8 cellular contexts compared by ENCODE assay signal in the genomic region with DNA sequence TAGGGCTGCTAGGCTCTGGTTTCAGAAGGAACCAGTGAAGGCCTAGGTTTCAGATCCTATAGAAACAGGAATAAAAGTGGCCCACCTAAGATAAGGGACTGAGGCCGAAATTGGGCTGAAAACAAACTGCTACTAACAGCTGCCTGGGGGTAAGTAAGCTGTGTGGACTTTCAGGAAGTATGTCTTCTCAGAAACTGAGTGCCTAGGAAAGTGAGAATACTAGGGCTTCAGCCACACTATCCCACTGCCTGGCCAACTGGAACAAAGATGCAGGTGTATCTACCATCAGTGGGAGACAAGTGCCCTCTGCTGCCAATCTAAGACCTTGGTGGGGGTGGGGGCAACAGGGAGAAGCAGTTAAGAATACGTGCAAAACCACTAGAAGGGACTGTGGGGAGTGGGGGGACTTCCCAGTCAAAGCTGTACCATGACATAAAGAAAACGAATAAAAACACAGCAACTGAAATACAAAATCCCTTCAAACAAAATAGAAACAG.
DNase-seq lines count a peak whose midpoint lies in the region; ATAC-seq and TF ChIP-seq lines count a peak whose summit lies in the region.

No MANE protein-coding gene starts in this region.

- H3K4me1 Mint-ChIP-seq in WTC11 = peaks cover 26% of the 10 kb centered on the region
- H3K4me1 Mint-ChIP-seq in immature natural killer cell = peaks cover 56 to 71% of the 10 kb centered on the region in 2 donors

- H3K27me3 Mint-ChIP-seq in WTC11 (ENCODE audit: low read depth) (no peaks in the 10 kb centered on the region), immature natural killer cell (ENCODE audit: low read depth in 3 of 3) (peaks cover 0 to 3% (median 0%) of the 10 kb centered on the region in 3 donors)

- no peak overlapping the region for H3K4me3 Mint-ChIP-seq in WTC11
- H3K4me3 Mint-ChIP-seq in immature natural killer cell = peak overlapping the region in 3 of 5 donors; percentile 46 to 59 (median 49)

- no peak for TF ChIP-seq CTCF in WTC11 (IDR thresholded peaks at IDR 0.05)

- POLR2A ChIA-PET in WTC11 (lab: Charles Lee) = no interaction called here

- peak; percentile 86 for ATAC-seq in GM19043 (IDR thresholded peaks at IDR 0.05; ENCODE audit: low read depth, unreplicated experiment)
- peak; percentile 90 for ATAC-seq in HG03025 (IDR thresholded peaks at IDR 0.05; ENCODE audit: low FRiP score, unreplicated experiment)
- peak; percentile 34; the same call in 1 of the 2 replicates for ATAC-seq in WTC11

- no peaks in the 10 kb centered on the region for H3K9me3 Mint-ChIP-seq in WTC11
- H3K9me3 Mint-ChIP-seq in immature natural killer cell = no peaks in the 10 kb centered on the region

- no peak overlapping the region for H3K27ac Mint-ChIP-seq in WTC11
- H3K27ac Mint-ChIP-seq in immature natural killer cell = peak overlapping the region; percentile 12 to 75 (median 69)

- H3K4me3 ChIP-seq in HAP-1 = no peak overlapping the region

- H3K4me1 ChIP-seq in HAP-1 = peaks cover 14% of the 10 kb centered on the region

- DNase-seq in WTC11 (ENCODE audit: low spot score) (no peak), immature natural killer cell (peak; percentile 34 to 52 (median 42)), SHP77 treated with DMSO at 0.1 percent for 48 hours (lab: John Stamatoyannopoulos, UW) (no peak), HAP-1 (ENCODE audit: low spot score in 2 of 2) (no peak), GM03348 (ENCODE audit: low spot score) (no peak), NOMO-1 (lab: John Stamatoyannopoulos, UW; ENCODE audit: unreplicated experiment in 2 of 2) (no peak)

- H3K9me3 ChIP-seq in HAP-1 = no peaks in the 10 kb centered on the region

- CTCF ChIA-PET in WTC11 (lab: Charles Lee) = interaction anchor here (1.0 kb wide), 1 partner anchor 41 kb away, joined by 3 read pairs; no protein-coding TSS in a partner anchor

- H3K36me3 Mint-ChIP-seq in WTC11 (no peaks in the 10 kb centered on the region), immature natural killer cell (no peaks in the 10 kb centered on the region)

- in situ Hi-C loops in HAP-1 (cut with MboI; ENCODE audit: low sequenced_read_pairs) = no loop called here

- H3K27me3 ChIP-seq in HAP-1 (ENCODE audit: low read depth) = no peaks in the 10 kb centered on the region

- H3K36me3 ChIP-seq in HAP-1 (replicated peaks) = no peaks in the 10 kb centered on the region

TF ChIP-seq in WTC11, 78 proteins besides CTCF, POLR2A, EP300 and RAD21 (continues in another document):
- TF ChIP-seq IRF2 (CRISPR knock-in tag; IDR thresholded peaks at IDR 0.05; ENCODE audit: borderline replicate concordance, low read depth) = no peak
- TF ChIP-seq JAZF1 (CRISPR knock-in tag; IDR thresholded peaks at IDR 0.05) = no peak
- TF ChIP-seq, protein P1, sequence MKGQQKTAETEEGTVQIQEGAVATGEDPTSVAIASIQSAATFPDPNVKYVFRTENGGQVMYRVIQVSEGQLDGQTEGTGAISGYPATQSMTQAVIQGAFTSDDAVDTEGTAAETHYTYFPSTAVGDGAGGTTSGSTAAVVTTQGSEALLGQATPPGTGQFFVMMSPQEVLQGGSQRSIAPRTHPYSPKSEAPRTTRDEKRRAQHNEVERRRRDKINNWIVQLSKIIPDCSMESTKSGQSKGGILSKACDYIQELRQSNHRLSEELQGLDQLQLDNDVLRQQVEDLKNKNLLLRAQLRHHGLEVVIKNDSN (CRISPR knock-in tag; IDR thresholded peaks at IDR 0.05) = no peak
- TF ChIP-seq NR1H2 (CRISPR knock-in tag; IDR thresholded peaks at IDR 0.05) = no peak
- TF ChIP-seq, protein P2, sequence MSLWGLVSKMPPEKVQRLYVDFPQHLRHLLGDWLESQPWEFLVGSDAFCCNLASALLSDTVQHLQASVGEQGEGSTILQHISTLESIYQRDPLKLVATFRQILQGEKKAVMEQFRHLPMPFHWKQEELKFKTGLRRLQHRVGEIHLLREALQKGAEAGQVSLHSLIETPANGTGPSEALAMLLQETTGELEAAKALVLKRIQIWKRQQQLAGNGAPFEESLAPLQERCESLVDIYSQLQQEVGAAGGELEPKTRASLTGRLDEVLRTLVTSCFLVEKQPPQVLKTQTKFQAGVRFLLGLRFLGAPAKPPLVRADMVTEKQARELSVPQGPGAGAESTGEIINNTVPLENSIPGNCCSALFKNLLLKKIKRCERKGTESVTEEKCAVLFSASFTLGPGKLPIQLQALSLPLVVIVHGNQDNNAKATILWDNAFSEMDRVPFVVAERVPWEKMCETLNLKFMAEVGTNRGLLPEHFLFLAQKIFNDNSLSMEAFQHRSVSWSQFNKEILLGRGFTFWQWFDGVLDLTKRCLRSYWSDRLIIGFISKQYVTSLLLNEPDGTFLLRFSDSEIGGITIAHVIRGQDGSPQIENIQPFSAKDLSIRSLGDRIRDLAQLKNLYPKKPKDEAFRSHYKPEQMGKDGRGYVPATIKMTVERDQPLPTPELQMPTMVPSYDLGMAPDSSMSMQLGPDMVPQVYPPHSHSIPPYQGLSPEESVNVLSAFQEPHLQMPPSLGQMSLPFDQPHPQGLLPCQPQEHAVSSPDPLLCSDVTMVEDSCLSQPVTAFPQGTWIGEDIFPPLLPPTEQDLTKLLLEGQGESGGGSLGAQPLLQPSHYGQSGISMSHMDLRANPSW (CRISPR knock-in tag; conservative IDR thresholded peaks at IDR 0.05; ENCODE audit: low read depth) = no peak
- TF ChIP-seq NFYB (CRISPR knock-in tag; conservative IDR thresholded peaks at IDR 0.05; ENCODE audit: low read depth) = no peak
- TF ChIP-seq, protein P3, sequence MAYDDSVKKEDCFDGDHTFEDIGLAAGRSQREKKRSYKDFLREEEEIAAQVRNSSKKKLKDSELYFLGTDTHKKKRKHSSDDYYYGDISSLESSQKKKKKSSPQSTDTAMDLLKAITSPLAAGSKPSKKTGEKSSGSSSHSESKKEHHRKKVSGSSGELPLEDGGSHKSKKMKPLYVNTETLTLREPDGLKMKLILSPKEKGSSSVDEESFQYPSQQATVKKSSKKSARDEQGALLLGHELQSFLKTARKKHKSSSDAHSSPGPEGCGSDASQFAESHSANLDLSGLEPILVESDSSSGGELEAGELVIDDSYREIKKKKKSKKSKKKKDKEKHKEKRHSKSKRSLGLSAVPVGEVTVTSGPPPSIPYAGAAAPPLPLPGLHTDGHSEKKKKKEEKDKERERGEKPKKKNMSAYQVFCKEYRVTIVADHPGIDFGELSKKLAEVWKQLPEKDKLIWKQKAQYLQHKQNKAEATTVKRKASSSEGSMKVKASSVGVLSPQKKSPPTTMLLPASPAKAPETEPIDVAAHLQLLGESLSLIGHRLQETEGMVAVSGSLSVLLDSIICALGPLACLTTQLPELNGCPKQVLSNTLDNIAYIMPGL (CRISPR knock-in tag; IDR thresholded peaks at IDR 0.05) = no peak
- no peak for TF ChIP-seq ZNF121 (CRISPR knock-in tag; IDR thresholded peaks at IDR 0.05)
- no peak for TF ChIP-seq ZNF396 (CRISPR knock-in tag; IDR thresholded peaks at IDR 0.05; ENCODE audit: borderline replicate concordance)
- no peak for TF ChIP-seq ZNF317 (CRISPR knock-in tag; IDR thresholded peaks at IDR 0.05; ENCODE audit: borderline replicate concordance, low read depth)
- no peak for TF ChIP-seq ELF4 (CRISPR knock-in tag; IDR thresholded peaks at IDR 0.05; ENCODE audit: low read depth)
- TF ChIP-seq, protein P4, sequence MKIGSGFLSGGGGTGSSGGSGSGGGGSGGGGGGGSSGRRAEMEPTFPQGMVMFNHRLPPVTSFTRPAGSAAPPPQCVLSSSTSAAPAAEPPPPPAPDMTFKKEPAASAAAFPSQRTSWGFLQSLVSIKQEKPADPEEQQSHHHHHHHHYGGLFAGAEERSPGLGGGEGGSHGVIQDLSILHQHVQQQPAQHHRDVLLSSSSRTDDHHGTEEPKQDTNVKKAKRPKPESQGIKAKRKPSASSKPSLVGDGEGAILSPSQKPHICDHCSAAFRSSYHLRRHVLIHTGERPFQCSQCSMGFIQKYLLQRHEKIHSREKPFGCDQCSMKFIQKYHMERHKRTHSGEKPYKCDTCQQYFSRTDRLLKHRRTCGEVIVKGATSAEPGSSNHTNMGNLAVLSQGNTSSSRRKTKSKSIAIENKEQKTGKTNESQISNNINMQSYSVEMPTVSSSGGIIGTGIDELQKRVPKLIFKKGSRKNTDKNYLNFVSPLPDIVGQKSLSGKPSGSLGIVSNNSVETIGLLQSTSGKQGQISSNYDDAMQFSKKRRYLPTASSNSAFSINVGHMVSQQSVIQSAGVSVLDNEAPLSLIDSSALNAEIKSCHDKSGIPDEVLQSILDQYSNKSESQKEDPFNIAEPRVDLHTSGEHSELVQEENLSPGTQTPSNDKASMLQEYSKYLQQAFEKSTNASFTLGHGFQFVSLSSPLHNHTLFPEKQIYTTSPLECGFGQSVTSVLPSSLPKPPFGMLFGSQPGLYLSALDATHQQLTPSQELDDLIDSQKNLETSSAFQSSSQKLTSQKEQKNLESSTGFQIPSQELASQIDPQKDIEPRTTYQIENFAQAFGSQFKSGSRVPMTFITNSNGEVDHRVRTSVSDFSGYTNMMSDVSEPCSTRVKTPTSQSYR (CRISPR knock-in tag; IDR thresholded peaks at IDR 0.05) = no peak
- TF ChIP-seq ZNF219 (CRISPR knock-in tag; IDR thresholded peaks at IDR 0.05; ENCODE audit: borderline replicate concordance) = no peak
- TF ChIP-seq, protein P5, sequence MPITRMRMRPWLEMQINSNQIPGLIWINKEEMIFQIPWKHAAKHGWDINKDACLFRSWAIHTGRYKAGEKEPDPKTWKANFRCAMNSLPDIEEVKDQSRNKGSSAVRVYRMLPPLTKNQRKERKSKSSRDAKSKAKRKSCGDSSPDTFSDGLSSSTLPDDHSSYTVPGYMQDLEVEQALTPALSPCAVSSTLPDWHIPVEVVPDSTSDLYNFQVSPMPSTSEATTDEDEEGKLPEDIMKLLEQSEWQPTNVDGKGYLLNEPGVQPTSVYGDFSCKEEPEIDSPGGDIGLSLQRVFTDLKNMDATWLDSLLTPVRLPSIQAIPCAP (CRISPR knock-in tag; IDR thresholded peaks at IDR 0.05) = no peak
- TF ChIP-seq, protein P6, sequence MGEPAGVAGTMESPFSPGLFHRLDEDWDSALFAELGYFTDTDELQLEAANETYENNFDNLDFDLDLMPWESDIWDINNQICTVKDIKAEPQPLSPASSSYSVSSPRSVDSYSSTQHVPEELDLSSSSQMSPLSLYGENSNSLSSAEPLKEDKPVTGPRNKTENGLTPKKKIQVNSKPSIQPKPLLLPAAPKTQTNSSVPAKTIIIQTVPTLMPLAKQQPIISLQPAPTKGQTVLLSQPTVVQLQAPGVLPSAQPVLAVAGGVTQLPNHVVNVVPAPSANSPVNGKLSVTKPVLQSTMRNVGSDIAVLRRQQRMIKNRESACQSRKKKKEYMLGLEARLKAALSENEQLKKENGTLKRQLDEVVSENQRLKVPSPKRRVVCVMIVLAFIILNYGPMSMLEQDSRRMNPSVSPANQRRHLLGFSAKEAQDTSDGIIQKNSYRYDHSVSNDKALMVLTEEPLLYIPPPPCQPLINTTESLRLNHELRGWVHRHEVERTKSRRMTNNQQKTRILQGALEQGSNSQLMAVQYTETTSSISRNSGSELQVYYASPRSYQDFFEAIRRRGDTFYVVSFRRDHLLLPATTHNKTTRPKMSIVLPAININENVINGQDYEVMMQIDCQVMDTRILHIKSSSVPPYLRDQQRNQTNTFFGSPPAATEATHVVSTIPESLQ (CRISPR knock-in tag; IDR thresholded peaks at IDR 0.05) = no peak
- TF ChIP-seq JUN (CRISPR knock-in tag; IDR thresholded peaks at IDR 0.05) = no peak

Comparison
In these comparisons a context has a peak if more than half of its experiments do, and no peak if none do; other contexts are left out.
1. ATAC-seq: peak in every context shown above with its lines; median percentile 90 in HG03025; 86 in GM19043; 34 in WTC11.
2. DNase-seq: peak in immature natural killer cell (3 of 3); none in WTC11 (single experiment), SHP77 treated with DMSO at 0.1 percent for 48 hours (single experiment), HAP-1 (0 of 2), GM03348 (single experiment) and NOMO-1 (0 of 2).